ENCODE assay signal across 8 cellular contexts in the genomic region with DNA sequence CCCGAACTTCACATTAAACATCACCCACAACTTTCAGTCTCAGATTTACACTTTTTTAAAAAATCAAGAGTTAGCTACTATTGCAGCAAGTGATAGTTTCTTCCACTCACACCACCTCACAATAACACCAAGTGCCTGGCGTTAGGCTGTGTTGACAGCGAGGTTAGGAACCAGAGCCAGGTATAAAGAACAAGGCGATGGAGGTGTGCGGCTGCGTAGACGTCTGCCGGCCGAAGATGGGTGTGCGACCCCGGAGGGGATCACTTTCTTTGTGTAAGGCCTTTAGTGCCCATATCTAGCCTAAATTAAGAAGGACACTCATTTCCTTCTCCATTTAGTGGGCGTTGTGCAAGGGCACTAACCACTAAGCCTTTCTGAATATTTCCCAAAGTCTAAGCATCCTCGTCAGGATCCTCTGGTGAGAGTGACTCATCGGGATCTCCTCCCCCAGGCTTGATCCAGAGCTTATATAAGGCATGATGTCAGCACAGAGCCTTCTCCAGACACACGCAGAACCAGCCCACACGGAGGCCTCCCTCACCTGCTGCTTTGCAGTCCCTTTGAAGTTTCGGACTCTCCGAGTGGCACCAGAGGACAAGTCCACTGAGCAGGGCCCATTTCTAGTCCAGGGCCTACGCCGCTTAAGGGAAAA. TPM values are rescaled to one million over a fixed set of nuclear protein-coding genes. Genes with fewer than 3 reads are reported as not detected.
DNase-seq lines count a peak whose midpoint lies in the region; ATAC-seq, FAIRE-seq and TF ChIP-seq lines count a peak whose summit lies in the region.

No MANE protein-coding gene starts in this region.

- H3K4me2 ChIP-seq in endothelial cell of umbilical vein (ENCODE audit: insufficient read depth, low read length) (peak overlapping the region; percentile 52), MM.1S (ENCODE audit: low read depth, low read length) (no peak overlapping the region)

- POLR2A ChIA-PET in endothelial cell of umbilical vein (lab: Charles Lee) = no interaction called here
- POLR2A ChIA-PET in naive thymus-derived CD4-positive, alpha-beta T cell (lab: Charles Lee) = no interaction called here

- H3K9ac ChIP-seq in endothelial cell of umbilical vein (replicated peaks; ENCODE audit: extremely low read depth, insufficient read depth, low read length) (no peak overlapping the region), MM.1S (ENCODE audit: low read length) (no peak overlapping the region)

- H3K36me3 Mint-ChIP-seq in naive thymus-derived CD4-positive, alpha-beta T cell = peaks cover 0 to 6% (median 0%) of the 10 kb centered on the region in 5 donors

- peaks cover 11 to 31% of the 10 kb centered on the region in 2 experiments for H3K27me3 ChIP-seq in endothelial cell of umbilical vein (ENCODE audit: control insufficient read depth in 2 of 2, insufficient read depth in 2 of 2, low read length in 2 of 2)
- peaks cover 0 to 6% of the 10 kb centered on the region in 2 donors for H3K27me3 ChIP-seq in naive thymus-derived CD4-positive, alpha-beta T cell (ENCODE audit: control insufficient read depth in 2 of 2, insufficient read depth in 2 of 2, low read length in 2 of 2)
- H3K27me3 ChIP-seq in MM.1S (replicated peaks; ENCODE audit: insufficient read depth, low read length) = no peaks in the 10 kb centered on the region

- FAIRE-seq in RCC 7860 (lab: Jason Lieb, UNC) = no peak
- peak; percentile 42 for FAIRE-seq in endothelial cell of umbilical vein (lab: Jason Lieb, UNC)

- peak; percentile 73 for ATAC-seq in naive thymus-derived CD4-positive, alpha-beta T cell

- H3K9me2 ChIP-seq in MM.1S (replicated peaks; ENCODE audit: insufficient read depth, low read length) = no peaks in the 10 kb centered on the region

- peak; percentile 94 for DNase-seq in GM03348 (ENCODE audit: low spot score)
- peak; percentile 52 for DNase-seq in RCC 7860 (ENCODE audit: low spot score)
- DNase-seq in endothelial cell of umbilical vein (ENCODE audit: low read depth, low spot score) = no peak
- no peak for DNase-seq in naive thymus-derived CD4-positive, alpha-beta T cell
- DNase-seq in NCI-H2029 (lab: John Stamatoyannopoulos, UW) = no peak
- DNase-seq in NCI-H345 treated with DMSO at 0.1 percent for 48 hours (lab: John Stamatoyannopoulos, UW; ENCODE audit: unreplicated experiment) = no peak
- DNase-seq in activated CD8-positive, alpha-beta memory T cell treated with anti-CD3 and anti-CD28 coated beads, Interleukin-2, amount 50 U/mL, for 4 hours = no peak
- DNase-seq in MM.1S = no peak

- H3K27ac ChIP-seq in endothelial cell of umbilical vein (ENCODE audit: insufficient read depth, low read depth, low read length) (no peak overlapping the region), MM.1S (ENCODE audit: low read length) (no peak overlapping the region)
- H3K27ac ChIP-seq in naive thymus-derived CD4-positive, alpha-beta T cell (ENCODE audit: low read depth, low read length) = no peak overlapping the region

- dilution Hi-C loops in endothelial cell of umbilical vein (cut with MboI; ENCODE audit: extremely low pct_ligation_motif_present, low sequenced_read_pairs) = no loop called here

- H3F3A ChIP-seq in MM.1S (ENCODE audit: insufficient read depth, low read length) = no peaks in the 10 kb centered on the region

- TF ChIP-seq POLR2A in endothelial cell of umbilical vein (IDR thresholded peaks at IDR 0.05; ENCODE audit: low read depth, low read length) = no peak

- H3K4me3 Mint-ChIP-seq in naive thymus-derived CD4-positive, alpha-beta T cell = peak overlapping the region; percentile 59 to 82 (median 74)

- CTCF ChIA-PET in endothelial cell of umbilical vein (lab: Charles Lee) = interaction anchor here (1.5 kb wide), 1 partner anchor 152 kb away, joined by 3 read pairs; no protein-coding TSS in a partner anchor
- CTCF ChIA-PET in naive thymus-derived CD4-positive, alpha-beta T cell (lab: Charles Lee) = no interaction called here

- intact Hi-C loops in endothelial cell of umbilical vein (cut with micrococcal nuclease) = loop anchor here (1.0 kb wide), 1 partner anchor 10 kb away; no protein-coding TSS in a partner anchor
- intact Hi-C loops in naive thymus-derived CD4-positive, alpha-beta T cell (cut with micrococcal nuclease) = no loop called here

- no peak overlapping the region for H3K27ac Mint-ChIP-seq in naive thymus-derived CD4-positive, alpha-beta T cell

- H3K79me2 ChIP-seq in endothelial cell of umbilical vein (ENCODE audit: control insufficient read depth, insufficient read depth, low read length) (no peaks in the 10 kb centered on the region), MM.1S (ENCODE audit: low read length) (no peaks in the 10 kb centered on the region)

- no TSS peak for BruUV-seq in endothelial cell of umbilical vein (replicated peaks; lab: Mats Ljungman, UMichigan)

- H3K9me3 ChIP-seq in endothelial cell of umbilical vein (replicated peaks; ENCODE audit: control insufficient read depth, insufficient read depth, low read length) (no peaks in the 10 kb centered on the region), MM.1S (replicated peaks; ENCODE audit: insufficient read depth, low read length) (no peaks in the 10 kb centered on the region)
- H3K9me3 ChIP-seq in naive thymus-derived CD4-positive, alpha-beta T cell (ENCODE audit: control insufficient read depth in 2 of 3, low read length in 3 of 3) = no peaks in the 10 kb centered on the region

- H4K20me1 ChIP-seq in endothelial cell of umbilical vein (replicated peaks; ENCODE audit: control insufficient read depth, extremely low read depth, insufficient read depth, low read length) (no peaks in the 10 kb centered on the region), MM.1S (ENCODE audit: insufficient read depth, low read length) (no peaks in the 10 kb centered on the region)

- no peaks in the 10 kb centered on the region for H3K9me3 Mint-ChIP-seq in naive thymus-derived CD4-positive, alpha-beta T cell

- H3K4me1 ChIP-seq in endothelial cell of umbilical vein (ENCODE audit: control insufficient read depth, extremely low read depth, insufficient read depth, low read length) (peaks cover 4% of the 10 kb centered on the region), MM.1S (ENCODE audit: low read length) (no peaks in the 10 kb centered on the region)
- no peaks in the 10 kb centered on the region for H3K4me1 ChIP-seq in naive thymus-derived CD4-positive, alpha-beta T cell (ENCODE audit: control insufficient read depth in 2 of 2, insufficient read depth in 2 of 2, low read length in 2 of 2)

- peak overlapping the region; percentile 68 for H2AFZ ChIP-seq in endothelial cell of umbilical vein (ENCODE audit: low read depth, low read length)
- no peak overlapping the region for H2AFZ ChIP-seq in MM.1S (ENCODE audit: low read length)

- H3K4me3 ChIP-seq in endothelial cell of umbilical vein (replicated peaks in 1 of 3; ENCODE audit: insufficient read depth in 1 of 3, low read depth in 1 of 3, low read length in 3 of 3) = no peak overlapping the region
- no peak overlapping the region for H3K4me3 ChIP-seq in naive thymus-derived CD4-positive, alpha-beta T cell (ENCODE audit: low read length)
- H3K4me3 ChIP-seq in MM.1S (ENCODE audit: low read length) = no peak overlapping the region

- peaks cover 0 to 6% (median 5%) of the 10 kb centered on the region in 7 donors for H3K4me1 Mint-ChIP-seq in naive thymus-derived CD4-positive, alpha-beta T cell

- TF ChIP-seq CTCF in endothelial cell of umbilical vein (IDR thresholded peaks at IDR 0.05; ENCODE audit: extremely low read depth in 1 of 2, insufficient read depth in 1 of 2, low read depth in 1 of 2, low read length in 2 of 2) (no peak), MM.1S (IDR thresholded peaks at IDR 0.05; ENCODE audit: low read length) (no peak)

- H3K9me1 ChIP-seq in endothelial cell of umbilical vein (replicated peaks; ENCODE audit: control insufficient read depth, extremely low read depth, insufficient read depth, low read length) = no peaks in the 10 kb centered on the region

- peaks cover 64 to 86% (median 74%) of the 10 kb centered on the region in 5 donors for H3K27me3 Mint-ChIP-seq in naive thymus-derived CD4-positive, alpha-beta T cell

- no peaks in the 10 kb centered on the region for H3K36me3 ChIP-seq in endothelial cell of umbilical vein (ENCODE audit: control insufficient read depth in 2 of 2, extremely low read depth in 1 of 2, insufficient read depth in 2 of 2, low read length in 2 of 2)
- H3K36me3 ChIP-seq in naive thymus-derived CD4-positive, alpha-beta T cell (ENCODE audit: control insufficient read depth in 2 of 3, insufficient read depth in 3 of 3, low read length in 3 of 3) = no peaks in the 10 kb centered on the region
- H3K36me3 ChIP-seq in MM.1S (replicated peaks; ENCODE audit: insufficient read depth, low read length) = no peaks in the 10 kb centered on the region

TF ChIP-seq in endothelial cell of umbilical vein, 7 proteins besides CTCF, POLR2A, EP300 and RAD21:
- TF ChIP-seq FOS (IDR thresholded peaks at IDR 0.05; ENCODE audit: borderline replicate concordance, insufficient read depth, low read length) = no peak
- TF ChIP-seq POLR2AphosphoS5 (IDR thresholded peaks at IDR 0.05; ENCODE audit: insufficient read depth, low read depth, low read length) = no peak
- no peak for TF ChIP-seq GATA2 (IDR thresholded peaks at IDR 0.05; ENCODE audit: insufficient read depth, insufficient read length, low read depth, low read length)
- no peak for TF ChIP-seq JUN (IDR thresholded peaks at IDR 0.05; ENCODE audit: borderline replicate concordance, insufficient read depth, insufficient read length, low read depth)
- no peak for TF ChIP-seq EZH2 (IDR thresholded peaks at IDR 0.05; ENCODE audit: borderline replicate concordance, low read depth, low read length, severe bottlenecking)
- TF ChIP-seq, protein P1, sequence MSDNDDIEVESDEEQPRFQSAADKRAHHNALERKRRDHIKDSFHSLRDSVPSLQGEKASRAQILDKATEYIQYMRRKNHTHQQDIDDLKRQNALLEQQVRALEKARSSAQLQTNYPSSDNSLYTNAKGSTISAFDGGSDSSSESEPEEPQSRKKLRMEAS (IDR thresholded peaks at IDR 0.05; ENCODE audit: insufficient read depth, insufficient read length) = no peak
- TF ChIP-seq MYC (IDR thresholded peaks at IDR 0.05; ENCODE audit: low read depth, low read length) = no peak

RNA-seq across cellular contexts. Expression of a gene that starts 11.8 kb away (rescaled TPM):
- not detected in 2 replicates for total RNA-seq in endothelial cell of umbilical vein
- not detected in 2 replicates for polyA plus RNA-seq in endothelial cell of umbilical vein
- polyA plus RNA-seq in endothelial cell of umbilical vein (2011; cell fraction: cytosol; rRNA removed) = not detected in 2 replicates
- polyA plus RNA-seq in endothelial cell of umbilical vein (2011; cell fraction: nucleus; rRNA removed) = 0.07 and 0.08 TPM in 2 replicates
- not detected in 2 replicates for polyA plus RNA-seq in endothelial cell of umbilical vein (2012)
- not detected in 2 replicates for polyA minus RNA-seq in endothelial cell of umbilical vein
- not detected for polyA minus RNA-seq in endothelial cell of umbilical vein (2011; cell fraction: cytosol; rRNA and poly(A)+ RNA removed)
- polyA minus RNA-seq in endothelial cell of umbilical vein (2011; cell fraction: nucleus; rRNA and poly(A)+ RNA removed) = not detected in 2 replicates
- not detected for total RNA-seq in naive thymus-derived CD4-positive, alpha-beta T cell
- polyA plus RNA-seq in naive thymus-derived CD4-positive, alpha-beta T cell = not detected

Comparison
In these comparisons a context has a peak if more than half of its experiments do, and no peak if none do; other contexts are left out.
1. DNase-seq: peak in GM03348 (single experiment) and RCC 7860 (single experiment); none in endothelial cell of umbilical vein (single experiment), naive thymus-derived CD4-positive, alpha-beta T cell (0 of 9), NCI-H2029 (single experiment), NCI-H345 treated with DMSO at 0.1 percent for 48 hours (single experiment), activated CD8-positive, alpha-beta memory T cell treated with anti-CD3 and anti-CD28 coated beads, Interleukin-2, amount 50 U/mL, for 4 hours (single experiment) and MM.1S (single experiment).